Comparison of ENCODE assay signal across 10 cellular contexts in genomic region chr3:186985713-186986364, GRCh38. TPM values are rescaled to one million over a fixed set of nuclear protein-coding genes. Genes with fewer than 3 reads are reported as not detected.
DNase-seq lines count a peak whose midpoint lies in the region; ATAC-seq and TF ChIP-seq lines count a peak whose summit lies in the region.
"Had no signal": no experiment of that assay in that cellular context is flagged by ENCODE, and none has a peak within 500 bp of the region (broad histone marks: within the 10 kb centered on the region; RNA-seq: fewer than 3 reads in every experiment).

No MANE protein-coding gene starts in this region.

- peaks cover 43% of the 10 kb centered on the region for H3K36me3 ChIP-seq in OCI-LY3 (replicated peaks; ENCODE audit: low read depth, low read length)
- peaks cover 0 to 5% of the 10 kb centered on the region in 2 donors for H3K36me3 ChIP-seq in neuronal stem cell (replicated peaks in 1 of 2; ENCODE audit: control insufficient read depth in 2 of 2, insufficient read depth in 2 of 2, low read length in 2 of 2)

- H2BK120ac ChIP-seq in neuronal stem cell (ENCODE audit: low read depth, low read length): no peak overlapping the region

- no peak overlapping the region for H2AK5ac ChIP-seq in neuronal stem cell (ENCODE audit: low read depth, low read length)

- peak overlapping the region; percentile 76 for H3K9ac ChIP-seq in OCI-LY3 (ENCODE audit: low read length)
- H3K9ac ChIP-seq in neuronal stem cell (ENCODE audit: low read depth, low read length, poor library complexity): no peak overlapping the region

- H3K18ac ChIP-seq in neuronal stem cell (ENCODE audit: low read length): no peak overlapping the region

- no peak overlapping the region for H2BK5ac ChIP-seq in neuronal stem cell (ENCODE audit: low read length)

- H3K79me1 ChIP-seq in neuronal stem cell (ENCODE audit: low read depth, low read length): no peaks in the 10 kb centered on the region

- H3K9me3 ChIP-seq in OCI-LY3 (ENCODE audit: insufficient read depth, low read length): no peaks in the 10 kb centered on the region
- no peaks in the 10 kb centered on the region for H3K9me3 ChIP-seq in mononuclear cell (ENCODE audit: low read depth, low read length)
- no peaks in the 10 kb centered on the region for H3K9me3 ChIP-seq in neuronal stem cell (replicated peaks in 1 of 2; ENCODE audit: control insufficient read depth in 2 of 2, insufficient read depth in 1 of 2, low read depth in 1 of 2, low read length in 2 of 2)

- no peak overlapping the region for H3K4ac ChIP-seq in neuronal stem cell (ENCODE audit: low read length)

- H3K14ac ChIP-seq in neuronal stem cell (ENCODE audit: low read length): no peak overlapping the region

- H4K20me1 ChIP-seq in OCI-LY3 (ENCODE audit: insufficient read depth, low read length): no peaks in the 10 kb centered on the region

- no peak overlapping the region for H3K23ac ChIP-seq in neuronal stem cell (ENCODE audit: low read depth, low read length, poor library complexity)

- no peak overlapping the region for H2BK12ac ChIP-seq in neuronal stem cell (ENCODE audit: low read length)

- WGBS in neuronal stem cell (ENCODE audit: extremely low coverage in 2 of 2, insufficient read length in 2 of 2, insufficient replicate concordance in 1 of 2), 2 donors: no CpG with 5 or more reads among the region's 12 CpGs

- ATAC-seq in GM18498 (IDR thresholded peaks at IDR 0.05; ENCODE audit: unreplicated experiment) (peak; percentile 66), HG02623 (IDR thresholded peaks at IDR 0.05; ENCODE audit: unreplicated experiment) (peak; percentile 52), GM19452 (IDR thresholded peaks at IDR 0.05; ENCODE audit: unreplicated experiment) (no peak)
- ATAC-seq: HCT116 had no signal

- H3K4me3 ChIP-seq in OCI-LY3 (ENCODE audit: low read length): peak overlapping the region; percentile 64
- peak overlapping the region; percentile 18 for H3K4me3 ChIP-seq in mononuclear cell (ENCODE audit: low read length)
- no peak overlapping the region for H3K4me3 ChIP-seq in neuronal stem cell (ENCODE audit: low read length in 2 of 2)

- TF ChIP-seq CTCF in OCI-LY3 (IDR thresholded peaks at IDR 0.05; ENCODE audit: low read depth, low read length): no peak

- in situ Hi-C loops in ACHN (cut with HindIII; ENCODE audit: low pct_ligation_motif_present, low pct_unique_long_range_greater_than_20kb, low sequenced_read_pairs): no loop called here

- H4K91ac ChIP-seq in neuronal stem cell (ENCODE audit: low read depth, low read length, poor library complexity): no peak overlapping the region

- H3K27ac ChIP-seq in OCI-LY3 (ENCODE audit: low read length): peak overlapping the region; percentile 94
- no peak overlapping the region for H3K27ac ChIP-seq in neuronal stem cell (replicated peaks; ENCODE audit: low read length)

- H2BK15ac ChIP-seq in neuronal stem cell (ENCODE audit: low read length): no peak overlapping the region

- H2AFZ ChIP-seq in OCI-LY3 (ENCODE audit: low read depth, low read length) (no peak overlapping the region), neuronal stem cell (ENCODE audit: low read length) (no peak overlapping the region)

- no peak for DNase-seq in neuronal stem cell (ENCODE audit: low spot score)
- DNase-seq in ACHN: no peak
- no peak for DNase-seq in hippocampal formation (lab: John Stamatoyannopoulos, UW)
- DNase-seq: activated naive CD8-positive, alpha-beta T cell treated with anti-CD3 and anti-CD28 coated beads, Interleukin-2, amount 10 ng/mL, durations not matched to agents 7 days and 5 days had no signal

- peaks cover 66% of the 10 kb centered on the region for H3K4me1 ChIP-seq in OCI-LY3 (ENCODE audit: low read length)
- H3K4me1 ChIP-seq in mononuclear cell (ENCODE audit: insufficient read depth, low read length): peaks cover 64% of the 10 kb centered on the region
- H3K4me1 ChIP-seq in neuronal stem cell (ENCODE audit: control insufficient read depth in 2 of 2, insufficient read depth in 1 of 2, low read depth in 1 of 2, low read length in 2 of 2): peaks cover 0 to 1% of the 10 kb centered on the region in 2 donors

- H3K27me3 ChIP-seq in OCI-LY3 (ENCODE audit: low read depth, low read length) (no peaks in the 10 kb centered on the region), mononuclear cell (ENCODE audit: insufficient read depth, low read length) (no peaks in the 10 kb centered on the region), neuronal stem cell (ENCODE audit: control insufficient read depth in 3 of 3, insufficient read depth in 3 of 3, low read depth in 1 of 3, low read length in 3 of 3) (no peaks in the 10 kb centered on the region)

- H3K79me2 ChIP-seq in OCI-LY3 (ENCODE audit: low read length): peaks cover 33% of the 10 kb centered on the region

- H3K4me2 ChIP-seq in OCI-LY3 (ENCODE audit: low read length) (peak overlapping the region; percentile 77), neuronal stem cell (ENCODE audit: insufficient read depth, low read length, poor library complexity, severe bottlenecking) (no peak overlapping the region)

- H4K8ac ChIP-seq in neuronal stem cell (ENCODE audit: low read depth, low read length): no peak overlapping the region

RNA-seq across cellular contexts. Expression of gene ST6GAL1, which starts 55.5 kb away (rescaled TPM):
- 38.8 TPM for total RNA-seq in mononuclear cell
- polyA plus RNA-seq in neuronal stem cell (2013, experiment 1 of 2): 28.7 TPM
- polyA plus RNA-seq in neuronal stem cell (2013, experiment 2 of 2): 29.0 TPM

Comparison
In these comparisons a context has a peak if more than half of its experiments do, and no peak if none do; other contexts are left out.
1. H3K4me3 ChIP-seq: peak in OCI-LY3 (single experiment) and mononuclear cell (single experiment); none in neuronal stem cell (0 of 2).